Comparison of ENCODE assay signal across 8 cellular contexts in the genomic region with DNA sequence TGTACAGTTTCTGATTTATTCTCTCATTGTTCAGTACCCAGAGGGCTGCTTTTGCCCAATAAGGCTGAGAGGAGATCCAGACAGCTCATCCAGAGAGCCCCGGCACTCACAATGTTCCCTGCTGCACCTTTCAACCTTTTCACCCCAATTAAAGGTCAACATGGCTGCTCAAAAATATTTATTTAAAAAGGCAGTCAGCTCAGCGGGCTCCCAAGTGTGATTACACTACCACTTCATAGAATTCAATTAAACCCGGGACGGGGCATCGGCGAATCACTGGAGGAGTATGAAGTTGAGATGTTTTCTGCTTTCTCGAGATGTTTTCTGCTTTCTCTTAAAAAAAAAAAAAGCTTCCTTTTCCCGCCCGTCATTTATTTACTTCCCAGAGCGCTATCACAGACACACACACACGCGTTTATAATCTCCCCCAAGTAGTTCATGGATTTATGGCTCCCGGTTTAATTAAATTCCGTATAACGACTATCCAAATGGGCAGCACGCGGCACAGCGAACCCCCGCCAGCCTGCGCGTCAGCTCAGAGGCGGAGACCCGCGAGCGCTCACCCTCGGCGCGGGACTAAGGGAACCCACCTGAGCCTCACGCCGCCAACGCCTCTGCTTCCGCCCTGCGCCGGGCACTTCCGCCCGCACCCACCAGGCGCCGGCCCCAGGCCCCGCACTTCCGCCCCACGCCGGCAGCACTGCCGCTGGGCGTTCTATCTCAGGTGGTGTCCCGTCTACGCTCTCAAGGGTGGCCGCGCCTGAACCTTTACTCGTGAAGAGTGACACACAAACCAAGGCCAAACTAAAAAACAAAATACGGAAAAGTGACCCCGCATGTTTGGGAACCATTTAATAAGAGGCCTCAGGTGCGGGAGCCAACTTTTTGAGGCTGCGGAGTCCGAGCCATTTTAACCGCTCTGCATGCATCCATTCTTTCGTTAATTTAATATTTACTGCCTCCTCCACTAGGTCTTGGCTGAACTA. TPM values are rescaled to one million over a fixed set of nuclear protein-coding genes. Genes with fewer than 3 reads are reported as not detected.
A peak's percentile ranks its signal among the peaks of the same experiment; 100 is the strongest.
DNase-seq lines count a peak whose midpoint lies in the region; ATAC-seq and TF ChIP-seq lines count a peak whose summit lies in the region.

A gene (minus strand): TSS at position 642 of the 986 bp plus-strand sequence. CDS start 14,507 bp downstream, outside the sequence.

- no peaks in the 10 kb centered on the region for H3K9me3 ChIP-seq in CD4-positive, alpha-beta memory T cell (ENCODE audit: control insufficient read depth in 1 of 2, low read length in 2 of 2)
- no peaks in the 10 kb centered on the region for H3K9me3 ChIP-seq in SU-DHL-6 (ENCODE audit: insufficient read depth, low read length)
- no peaks in the 10 kb centered on the region for H3K9me3 ChIP-seq in right atrium auricular region
- H3K9me3 ChIP-seq in spleen: no peaks in the 10 kb centered on the region

- peak within 1 kb of the TSS; percentile 45 to 95 (median 91) for H3K27ac Mint-ChIP-seq in CD4-positive, alpha-beta memory T cell
- peak within 1 kb of the TSS; percentile 92 for H3K27ac Mint-ChIP-seq in activated naive CD8-positive, alpha-beta T cell treated with anti-CD3 and anti-CD28 coated beads for 36 hours

- CTCF ChIA-PET in CD4-positive, alpha-beta memory T cell (lab: Charles Lee; ENCODE audit: partially characterized antibody): interaction anchor here (0.8 to 2.0 kb wide), 9 partner anchors 10 to 472 kb away, joined by 3 to 8 read pairs (median 4); a partner anchor contains a TSS

- no peaks in the 10 kb centered on the region for H3K9me3 Mint-ChIP-seq in CD4-positive, alpha-beta memory T cell
- peaks cover 2% of the 10 kb centered on the region for H3K9me3 Mint-ChIP-seq in activated naive CD8-positive, alpha-beta T cell treated with anti-CD3 and anti-CD28 coated beads for 36 hours

- no peaks in the 10 kb centered on the region for H3K79me2 ChIP-seq in SU-DHL-6 (ENCODE audit: insufficient read depth, low read length)

- H3K4me2 ChIP-seq in SU-DHL-6 (ENCODE audit: low read depth, low read length, poor library complexity, severe bottlenecking): peak within 1 kb of the TSS; percentile 83

- H3K4me1 Mint-ChIP-seq in CD4-positive, alpha-beta memory T cell: peaks cover 10 to 21% (median 17%) of the 10 kb centered on the region in 4 donors
- H3K4me1 Mint-ChIP-seq in activated naive CD8-positive, alpha-beta T cell treated with anti-CD3 and anti-CD28 coated beads for 36 hours: peaks cover 10% of the 10 kb centered on the region

- TF ChIP-seq POLR2A in spleen (IDR thresholded peaks at IDR 0.05): no peak

- no peak for TF ChIP-seq CTCF in SU-DHL-6 (IDR thresholded peaks at IDR 0.05; ENCODE audit: insufficient read depth, low read length, poor library complexity, severe bottlenecking)
- TF ChIP-seq CTCF in right atrium auricular region (IDR thresholded peaks at IDR 0.05): no peak
- peak in 9 of 11 experiments; percentile 14 to 67 (median 47) for TF ChIP-seq CTCF in spleen (IDR thresholded peaks at IDR 0.05 in 8 of 11, conservative IDR thresholded peaks at IDR 0.05 in 3 of 11)

- H3K36me3 Mint-ChIP-seq in CD4-positive, alpha-beta memory T cell: peaks cover 8 to 10% of the 10 kb centered on the region in 2 donors
- peaks cover 23% of the 10 kb centered on the region for H3K36me3 Mint-ChIP-seq in activated naive CD8-positive, alpha-beta T cell treated with anti-CD3 and anti-CD28 coated beads for 36 hours

- peak; percentile 53 to 70 (median 59) for DNase-seq in CD4-positive, alpha-beta memory T cell
- DNase-seq in activated naive CD8-positive, alpha-beta T cell treated with anti-CD3 and anti-CD28 coated beads for 36 hours: peak; percentile 89
- DNase-seq in right atrium auricular region (ENCODE audit: low spot score): no peak
- DNase-seq in spleen: peak; percentile 95
- DNase-seq in inferior parietal cortex (ENCODE audit: extremely low spot score): no peak

- H3K27me3 ChIP-seq in CD4-positive, alpha-beta memory T cell (ENCODE audit: insufficient read depth, low read length): no peaks in the 10 kb centered on the region
- H3K27me3 ChIP-seq in SU-DHL-6 (ENCODE audit: low read length) (no peaks in the 10 kb centered on the region), right atrium auricular region (no peaks in the 10 kb centered on the region), spleen (replicated peaks in 1 of 7) (no peaks in the 10 kb centered on the region)

- H3K36me3 ChIP-seq in CD4-positive, alpha-beta memory T cell (ENCODE audit: insufficient read depth, low read length): no peaks in the 10 kb centered on the region
- H3K36me3 ChIP-seq in SU-DHL-6 (ENCODE audit: low read length) (no peaks in the 10 kb centered on the region), right atrium auricular region (no peaks in the 10 kb centered on the region), spleen (no peaks in the 10 kb centered on the region)

- H3K9me2 ChIP-seq in SU-DHL-6 (replicated peaks; ENCODE audit: insufficient read depth, low read length): no peaks in the 10 kb centered on the region

- ATAC-seq in GM19463 (IDR thresholded peaks at IDR 0.05; ENCODE audit: unreplicated experiment) (peak; percentile 99), HG03565 (IDR thresholded peaks at IDR 0.05; ENCODE audit: unreplicated experiment) (peak; percentile 97)

- peak within 1 kb of the TSS; percentile 91 for H2AFZ ChIP-seq in SU-DHL-6 (ENCODE audit: low read depth, low read length, severe bottlenecking)

- POLR2A ChIA-PET in CD4-positive, alpha-beta memory T cell (lab: Charles Lee; ENCODE audit: partially characterized antibody): interaction anchor here (1.0 to 2.1 kb wide), 8 partner anchors 13 to 297 kb away, joined by 3 to 13 read pairs (median 6); a partner anchor contains a TSS

- peak within 1 kb of the TSS; percentile 33 for H3K27ac ChIP-seq in CD4-positive, alpha-beta memory T cell (ENCODE audit: low read depth, low read length)
- H3K27ac ChIP-seq in SU-DHL-6 (ENCODE audit: low read depth, low read length) (peak within 1 kb of the TSS; percentile 27), right atrium auricular region (peak within 1 kb of the TSS in 1 of 2 donors; percentile 58), spleen (peak within 1 kb of the TSS; percentile 24 to 78 (median 68))

- intact Hi-C loops in CD4-positive, alpha-beta memory T cell (cut with micrococcal nuclease): loop anchor here (1.0 kb wide), 1 partner anchor 43 kb away; a partner anchor contains a TSS
- intact Hi-C loops in spleen (cut with DNase I; ENCODE audit: low total_unique reads): no loop called here

- 15 to 49% (median 29%) methylated on average over 53 to 56 of the region's 56 CpGs for WGBS in spleen, 5 donors

- H3K4me1 ChIP-seq in CD4-positive, alpha-beta memory T cell (ENCODE audit: insufficient read depth, low read length): peaks cover 16% of the 10 kb centered on the region
- H3K4me1 ChIP-seq in right atrium auricular region: peaks cover 0 to 7% of the 10 kb centered on the region in 2 donors
- H3K4me1 ChIP-seq in spleen: peaks cover 5 to 39% (median 11%) of the 10 kb centered on the region in 6 donors

- H3K27me3 Mint-ChIP-seq in CD4-positive, alpha-beta memory T cell: no peaks in the 10 kb centered on the region
- H3K27me3 Mint-ChIP-seq in activated naive CD8-positive, alpha-beta T cell treated with anti-CD3 and anti-CD28 coated beads for 36 hours: no peaks in the 10 kb centered on the region

- H3K4me3 Mint-ChIP-seq in CD4-positive, alpha-beta memory T cell: peak within 1 kb of the TSS; percentile 88 to 97 (median 91)
- peak within 1 kb of the TSS; percentile 86 for H3K4me3 Mint-ChIP-seq in activated naive CD8-positive, alpha-beta T cell treated with anti-CD3 and anti-CD28 coated beads for 36 hours

- H3K9ac ChIP-seq in SU-DHL-6 (ENCODE audit: low read length): peak within 1 kb of the TSS; percentile 65

- peaks cover 11% of the 10 kb centered on the region; the same call in 1 of the 2 replicates for H3F3A ChIP-seq in SU-DHL-6 (ENCODE audit: insufficient read depth)

- H3K4me3 ChIP-seq in CD4-positive, alpha-beta memory T cell (ENCODE audit: low read length in 2 of 2): peak within 1 kb of the TSS; percentile 64 to 71
- H3K4me3 ChIP-seq in SU-DHL-6 (ENCODE audit: insufficient read depth, low read length, poor library complexity, severe bottlenecking) (peak within 1 kb of the TSS; percentile 66), right atrium auricular region (peak within 1 kb of the TSS; percentile 49 to 53), spleen (peak within 1 kb of the TSS; percentile 47 to 74 (median 53))

- no peaks in the 10 kb centered on the region for H4K20me1 ChIP-seq in SU-DHL-6 (ENCODE audit: low read depth, low read length)

RNA-seq across cellular contexts. Expression of the gene that starts here (rescaled TPM):
- total RNA-seq in CD4-positive, alpha-beta memory T cell: 10 to 100 TPM; 13.1 to 17.9 TPM
- polyA plus RNA-seq in CD4-positive, alpha-beta memory T cell: 1 to 10 TPM; 3.4 to 9.5 TPM
- total RNA-seq in activated naive CD8-positive, alpha-beta T cell treated with anti-CD3 and anti-CD28 coated beads for 36 hours: 10 to 100 TPM in 1 of 2 experiments, 1 to 10 TPM in 1; 8.2 to 10.9 TPM
- 1 to 10 TPM; 1.7 to 2.8 TPM for total RNA-seq in right atrium auricular region
- 10 to 100 TPM in 1 of 7 donors, 1 to 10 TPM in 6; 2.3 to 10.1 (median 5.0) TPM for total RNA-seq in spleen
- polyA plus RNA-seq in spleen: 1 to 10 TPM; 3.8 to 4.8 (median 3.9) TPM

Comparison
In these comparisons a context has a peak if more than half of its experiments do, and no peak if none do; other contexts are left out.
1. DNase-seq: peak in CD4-positive, alpha-beta memory T cell (5 of 5), activated naive CD8-positive, alpha-beta T cell treated with anti-CD3 and anti-CD28 coated beads for 36 hours (single experiment) and spleen (single experiment); none in right atrium auricular region (single experiment) and inferior parietal cortex (single experiment).
2. CTCF ChIP-seq: peak in spleen (9 of 11); none in SU-DHL-6 (single experiment) and right atrium auricular region (0 of 2).
3. Peak in every context shown above with its lines, with median percentiles within 50 percentile points of each other: H3K4me3 ChIP-seq.